In genomic region chr17:18410748-18411147, GRCh38 we compare ENCODE assay signal across 9 cellular contexts. TPM values are rescaled to one million over a fixed set of nuclear protein-coding genes. Genes with fewer than 3 reads are reported as not detected.
DNase-seq lines count a peak whose midpoint lies in the region; ATAC-seq, FAIRE-seq and TF ChIP-seq lines count a peak whose summit lies in the region.
"Not testable (repeated sequence)": the region's sequence is repeated elsewhere in the genome, so short reads cannot be mapped to it uniquely, and the experiment has no call there.
"Had no signal": no experiment of that assay in that cellular context is flagged by ENCODE, and none has a peak within 500 bp of the region (broad histone marks: within the 10 kb centered on the region; RNA-seq: fewer than 3 reads in every experiment).

No MANE protein-coding gene starts in this region.

- H2BK5ac ChIP-seq in H9 (ENCODE audit: insufficient read length, low read length) = not testable (repeated sequence)

- H3K4me1 ChIP-seq in CD4-positive, CD25-positive, alpha-beta regulatory T cell (ENCODE audit: control insufficient read depth, insufficient read depth, low read length, poor library complexity, severe bottlenecking); H9 (ENCODE audit: insufficient read depth, low read length); naive thymus-derived CD4-positive, alpha-beta T cell (ENCODE audit: control insufficient read depth in 2 of 2, insufficient read depth in 2 of 2, low read length in 2 of 2): not testable (repeated sequence)

- intact Hi-C loops in activated CD4-positive, alpha-beta memory T cell treated with anti-CD3 and anti-CD28 coated beads for 36 hours (cut with micrococcal nuclease); naive thymus-derived CD4-positive, alpha-beta T cell (cut with micrococcal nuclease): not testable (repeated sequence)

- H4K91ac ChIP-seq in H9 (ENCODE audit: insufficient read length, low read depth, low read length) = not testable (repeated sequence)

- H3K4me2 ChIP-seq in H9 (ENCODE audit: insufficient read depth, insufficient read length, low read length) = peak overlapping the region; percentile 51

- not testable (repeated sequence) for H3K23ac ChIP-seq in H9 (ENCODE audit: insufficient read length, low read depth, low read length)

- not testable (repeated sequence) for H3T11ph ChIP-seq in H9 (ENCODE audit: low read length)

- H2AK5ac ChIP-seq in H9 (ENCODE audit: insufficient read length, low read length) = not testable (repeated sequence)

- not testable (repeated sequence) for H3K36me3 Mint-ChIP-seq in CD4-positive, CD25-positive, alpha-beta regulatory T cell; H9 (ENCODE audit: insufficient read depth in 1 of 3, low read depth in 3 of 3); activated CD4-positive, alpha-beta memory T cell treated with anti-CD3 and anti-CD28 coated beads for 36 hours; naive thymus-derived CD4-positive, alpha-beta T cell; stimulated activated memory B cell treated with anti-CD40 and anti-IgM and Interleukin-4, amounts not matched to agents 10 μg/mL and 1 μg/mL and 100 μg/mL, for 72 hours

- H2BK12ac ChIP-seq in H9 (ENCODE audit: insufficient read length, low read depth, low read length) = not testable (repeated sequence)

- not testable (repeated sequence) for H3K79me2 ChIP-seq in H9 (ENCODE audit: insufficient read depth, low read length)

- H3K23me2 ChIP-seq in H9 (ENCODE audit: insufficient read length, low read depth, low read length, poor library complexity, severe bottlenecking) = not testable (repeated sequence)

- TF ChIP-seq CTCF in H9 (conservative IDR thresholded peaks at IDR 0.05); bronchial epithelial cell (IDR thresholded peaks at IDR 0.05; ENCODE audit: insufficient read depth, low read length, severe bottlenecking): not testable (repeated sequence)

- H3K9me3 Mint-ChIP-seq in CD4-positive, CD25-positive, alpha-beta regulatory T cell; H9; activated CD4-positive, alpha-beta memory T cell treated with anti-CD3 and anti-CD28 coated beads for 36 hours; naive thymus-derived CD4-positive, alpha-beta T cell; stimulated activated memory B cell treated with anti-CD40 and anti-IgM and Interleukin-4, amounts not matched to agents 10 μg/mL and 1 μg/mL and 100 μg/mL, for 72 hours: not testable (repeated sequence)

- peak overlapping the region in 1 of 3 donors; percentile 95 for H3K27ac Mint-ChIP-seq in CD4-positive, CD25-positive, alpha-beta regulatory T cell
- H3K27ac Mint-ChIP-seq in H9 = peak overlapping the region; percentile 27 to 100 (median 73)
- H3K27ac Mint-ChIP-seq in activated CD4-positive, alpha-beta memory T cell treated with anti-CD3 and anti-CD28 coated beads for 36 hours = peak overlapping the region; percentile 81
- H3K27ac Mint-ChIP-seq in naive thymus-derived CD4-positive, alpha-beta T cell = peak overlapping the region in 8 of 9 donors; percentile 56 to 94 (median 74)
- H3K27ac Mint-ChIP-seq in stimulated activated memory B cell treated with anti-CD40 and anti-IgM and Interleukin-4, amounts not matched to agents 10 μg/mL and 1 μg/mL and 100 μg/mL, for 72 hours = peak overlapping the region; percentile 93

- not testable (repeated sequence) for H3K14ac ChIP-seq in H9 (ENCODE audit: insufficient read depth, low read length)

- POLR2A ChIA-PET in activated CD4-positive, alpha-beta memory T cell treated with anti-CD3 and anti-CD28 coated beads for 36 hours (lab: Charles Lee); naive thymus-derived CD4-positive, alpha-beta T cell (lab: Charles Lee): not testable (repeated sequence)

- WGBS in H9 (ENCODE audit: extremely low coverage, insufficient read length, low lambda C conversion rate) = no CpG with 5 or more reads among the region's 12 CpGs

- H4K20me1 ChIP-seq in H9 (ENCODE audit: control insufficient read depth, insufficient read depth, insufficient read length) = not testable (repeated sequence)

- H4K8ac ChIP-seq in H9 (replicated peaks; ENCODE audit: insufficient read length, low read depth, low read length) = not testable (repeated sequence)

- H4K5ac ChIP-seq in H9 (ENCODE audit: insufficient read length, low read depth, low read length) = not testable (repeated sequence)

- not testable (repeated sequence) for H3K9me3 ChIP-seq in CD4-positive, CD25-positive, alpha-beta regulatory T cell (ENCODE audit: control insufficient read depth in 2 of 2, low read length in 2 of 2); H9 (ENCODE audit: control insufficient read depth, low read depth, low read length); naive thymus-derived CD4-positive, alpha-beta T cell (ENCODE audit: control insufficient read depth in 2 of 3, low read length in 3 of 3)

- not testable (repeated sequence) for H3K27me3 Mint-ChIP-seq in CD4-positive, CD25-positive, alpha-beta regulatory T cell; H9 (ENCODE audit: low read depth); activated CD4-positive, alpha-beta memory T cell treated with anti-CD3 and anti-CD28 coated beads for 36 hours; naive thymus-derived CD4-positive, alpha-beta T cell; stimulated activated memory B cell treated with anti-CD40 and anti-IgM and Interleukin-4, amounts not matched to agents 10 μg/mL and 1 μg/mL and 100 μg/mL, for 72 hours

- not testable (repeated sequence) for H3K79me1 ChIP-seq in H9 (ENCODE audit: insufficient read depth, low read depth, low read length, poor library complexity, severe bottlenecking)

- not testable (repeated sequence) for H2BK20ac ChIP-seq in H9 (ENCODE audit: low read depth, low read length, poor library complexity, severe bottlenecking)

- not testable (repeated sequence) for FAIRE-seq in bronchial epithelial cell (lab: Jason Lieb, UNC)

- peak overlapping the region; percentile 54 for H3K9ac ChIP-seq in H9 (ENCODE audit: extremely low read depth, insufficient read length, low read length)

- peak overlapping the region; percentile 38 to 86 (median 82) for H3K4me3 Mint-ChIP-seq in CD4-positive, CD25-positive, alpha-beta regulatory T cell
- H3K4me3 Mint-ChIP-seq in H9 = peak overlapping the region; percentile 91 to 99
- H3K4me3 Mint-ChIP-seq in activated CD4-positive, alpha-beta memory T cell treated with anti-CD3 and anti-CD28 coated beads for 36 hours = peak overlapping the region; percentile 88
- peak overlapping the region; percentile 79 to 100 (median 91) for H3K4me3 Mint-ChIP-seq in naive thymus-derived CD4-positive, alpha-beta T cell
- peak overlapping the region; percentile 92 for H3K4me3 Mint-ChIP-seq in stimulated activated memory B cell treated with anti-CD40 and anti-IgM and Interleukin-4, amounts not matched to agents 10 μg/mL and 1 μg/mL and 100 μg/mL, for 72 hours

- not testable (repeated sequence) for H2BK15ac ChIP-seq in H9 (ENCODE audit: low read depth, low read length)

- not testable (repeated sequence) for ATAC-seq in CD4-positive, CD25-positive, alpha-beta regulatory T cell (ENCODE audit: low read depth in 2 of 2); naive thymus-derived CD4-positive, alpha-beta T cell; stimulated activated memory B cell treated with anti-CD40 and anti-IgM and Interleukin-4, amounts not matched to agents 10 μg/mL and 1 μg/mL and 100 μg/mL, for 72 hours

- H3K18ac ChIP-seq in H9 (ENCODE audit: insufficient read length, low read depth, low read length) = not testable (repeated sequence)

- H3K4ac ChIP-seq in H9 (ENCODE audit: low read depth, low read length) = not testable (repeated sequence)

- not testable (repeated sequence) for H2AFZ ChIP-seq in H9 (ENCODE audit: low read length)

- CTCF ChIA-PET in activated CD4-positive, alpha-beta memory T cell treated with anti-CD3 and anti-CD28 coated beads for 36 hours (lab: Charles Lee); naive thymus-derived CD4-positive, alpha-beta T cell (lab: Charles Lee): not testable (repeated sequence)

- H3K4me3 ChIP-seq in CD4-positive, CD25-positive, alpha-beta regulatory T cell (ENCODE audit: low read depth, low read length) = peak overlapping the region; percentile 44
- peak overlapping the region; percentile 25 for H3K4me3 ChIP-seq in bronchial epithelial cell (ENCODE audit: low read depth, low read length)
- not testable (repeated sequence) for H3K4me3 ChIP-seq in naive thymus-derived CD4-positive, alpha-beta T cell (ENCODE audit: low read length)

- H2BK120ac ChIP-seq in H9 (ENCODE audit: low read depth, low read length, poor library complexity, severe bottlenecking) = not testable (repeated sequence)

- H3K4me1 Mint-ChIP-seq in CD4-positive, CD25-positive, alpha-beta regulatory T cell = peaks cover 10 to 27% (median 13%) of the 10 kb centered on the region in 4 donors
- H3K4me1 Mint-ChIP-seq in H9 = peaks cover 16 to 19% of the 10 kb centered on the region in 2 experiments
- H3K4me1 Mint-ChIP-seq in activated CD4-positive, alpha-beta memory T cell treated with anti-CD3 and anti-CD28 coated beads for 36 hours (ENCODE audit: low read depth) = peaks cover 12% of the 10 kb centered on the region
- H3K4me1 Mint-ChIP-seq in naive thymus-derived CD4-positive, alpha-beta T cell = peaks cover 13 to 34% (median 27%) of the 10 kb centered on the region in 7 donors
- H3K4me1 Mint-ChIP-seq in stimulated activated memory B cell treated with anti-CD40 and anti-IgM and Interleukin-4, amounts not matched to agents 10 μg/mL and 1 μg/mL and 100 μg/mL, for 72 hours = peaks cover 20% of the 10 kb centered on the region

- H3K27ac ChIP-seq in CD4-positive, CD25-positive, alpha-beta regulatory T cell (ENCODE audit: insufficient read depth, low read length, poor library complexity, severe bottlenecking) = peak overlapping the region; percentile 14
- not testable (repeated sequence) for H3K27ac ChIP-seq in H9 (ENCODE audit: insufficient read length, low read depth, low read length)
- H3K27ac ChIP-seq in naive thymus-derived CD4-positive, alpha-beta T cell (ENCODE audit: low read depth, low read length) = peak overlapping the region; percentile 14

- H3K27me3 ChIP-seq in CD4-positive, CD25-positive, alpha-beta regulatory T cell (ENCODE audit: control insufficient read depth, insufficient read depth, low read length); H9 (ENCODE audit: insufficient read depth, low read length); bronchial epithelial cell (ENCODE audit: control insufficient read depth, insufficient read depth, low read length); naive thymus-derived CD4-positive, alpha-beta T cell (ENCODE audit: control insufficient read depth in 2 of 2, insufficient read depth in 2 of 2, low read length in 2 of 2): not testable (repeated sequence)

- DNase-seq in CD4-positive, CD25-positive, alpha-beta regulatory T cell; activated CD4-positive, alpha-beta memory T cell treated with anti-CD3 and anti-CD28 coated beads for 36 hours; bronchial epithelial cell (ENCODE audit: low read depth); naive thymus-derived CD4-positive, alpha-beta T cell: not testable (repeated sequence)
- DNase-seq in H9 (peak; percentile 42), NCI-H748 (lab: John Stamatoyannopoulos, UW; ENCODE audit: unreplicated experiment) (peak; percentile 42), glomerular visceral epithelial cell (ENCODE audit: extremely low spot score) (peak; percentile 12)

- H3K36me3 ChIP-seq in CD4-positive, CD25-positive, alpha-beta regulatory T cell (ENCODE audit: control insufficient read depth, insufficient read depth, low read length); bronchial epithelial cell (ENCODE audit: control insufficient read depth, insufficient read depth, low read length); naive thymus-derived CD4-positive, alpha-beta T cell (ENCODE audit: control insufficient read depth in 2 of 3, insufficient read depth in 3 of 3, low read length in 3 of 3): not testable (repeated sequence)

- H3K56ac ChIP-seq in H9 (ENCODE audit: insufficient read length, low read depth, low read length) = not testable (repeated sequence)

RNA-seq across cellular contexts. Expression of gene EVPLL, which starts 33.2 kb away (rescaled TPM):
- not detected for total RNA-seq in CD4-positive, CD25-positive, alpha-beta regulatory T cell
- polyA plus RNA-seq in CD4-positive, CD25-positive, alpha-beta regulatory T cell = under 1 TPM in 1 of 4 donors, not detected in 3; 0.25 TPM
- total RNA-seq in H9 (2021) (0.61 TPM in 1 of 2 replicates, not detected in the other), bronchial epithelial cell (10.3 and 14.6 TPM in 2 replicates)
- total RNA-seq in activated CD4-positive, alpha-beta memory T cell treated with anti-CD3 and anti-CD28 coated beads for 36 hours = not detected
- not detected for total RNA-seq in naive thymus-derived CD4-positive, alpha-beta T cell
- polyA plus RNA-seq in naive thymus-derived CD4-positive, alpha-beta T cell = under 1 TPM in 1 of 2 donors, not detected in 1; 0.46 TPM
- total RNA-seq: adrenal gland had no signal

RNA-seq across cellular contexts. Expression of gene SHMT1, which starts 47.4 kb away (rescaled TPM):
- total RNA-seq in CD4-positive, CD25-positive, alpha-beta regulatory T cell = 19.0 TPM
- 10 to 100 TPM; 31.5 to 44.7 (median 35.9) TPM for polyA plus RNA-seq in CD4-positive, CD25-positive, alpha-beta regulatory T cell
- total RNA-seq in H9 (2021) (41.8 and 42.8 TPM in 2 replicates), bronchial epithelial cell (15.3 and 15.5 TPM in 2 replicates)
- 10 to 100 TPM; 49.2 to 49.9 TPM for total RNA-seq in activated CD4-positive, alpha-beta memory T cell treated with anti-CD3 and anti-CD28 coated beads for 36 hours
- total RNA-seq in naive thymus-derived CD4-positive, alpha-beta T cell = 10 to 100 TPM in 4 of 5 experiments, 1 to 10 TPM in 1; 7.5 to 44.0 (median 14.7) TPM
- 10 to 100 TPM; 24.8 to 25.8 TPM for polyA plus RNA-seq in naive thymus-derived CD4-positive, alpha-beta T cell
